ENCODE assay signal across 9 cellular contexts in genomic region chr16:22948603-22949368, GRCh38.
DNase-seq lines count a peak whose midpoint lies in the region; ATAC-seq, FAIRE-seq and TF ChIP-seq lines count a peak whose summit lies in the region.
"Had no signal": no experiment of that assay in that cellular context is flagged by ENCODE, and none has a peak within 500 bp of the region (broad histone marks: within the 10 kb centered on the region; RNA-seq: fewer than 3 reads in every experiment).

No MANE protein-coding gene starts in this region.

- H4K20me1 ChIP-seq in astrocyte (ENCODE audit: insufficient read depth, low read length): no peaks in the 10 kb centered on the region

- H3K79me2 ChIP-seq in astrocyte (ENCODE audit: insufficient read depth, low read length): no peaks in the 10 kb centered on the region

- H3K4me1 ChIP-seq in SJCRH30: no peaks in the 10 kb centered on the region
- no peaks in the 10 kb centered on the region for H3K4me1 ChIP-seq in astrocyte (ENCODE audit: insufficient read depth, low read length)
- no peaks in the 10 kb centered on the region for H3K4me1 ChIP-seq in skeletal muscle satellite cell (ENCODE audit: control insufficient read depth, insufficient read depth, low read length)

- peak; percentile 20 for FAIRE-seq in astrocyte (lab: Jason Lieb, UNC)

- H3K4me1 Mint-ChIP-seq in astrocyte (ENCODE audit: low read depth, unreplicated experiment): peaks cover 8% of the 10 kb centered on the region

- H3K9me3 ChIP-seq in SJCRH30 (replicated peaks) (no peaks in the 10 kb centered on the region), astrocyte (ENCODE audit: insufficient read depth, low read depth, low read length) (no peaks in the 10 kb centered on the region), skeletal muscle satellite cell (replicated peaks; ENCODE audit: low read length) (no peaks in the 10 kb centered on the region)

- ATAC-seq in HG02610 (IDR thresholded peaks at IDR 0.05; ENCODE audit: unreplicated experiment): no peak
- no peak for ATAC-seq in GM21786 (IDR thresholded peaks at IDR 0.05; ENCODE audit: unreplicated experiment)

- no peak overlapping the region for H2AFZ ChIP-seq in astrocyte (ENCODE audit: low read depth, low read length)

- H3K27ac ChIP-seq in SJCRH30 (no peak overlapping the region), astrocyte (ENCODE audit: low read depth, low read length) (no peak overlapping the region)

- H3K4me2 ChIP-seq in astrocyte (ENCODE audit: low read length) (peak overlapping the region; percentile 33), skeletal muscle satellite cell (ENCODE audit: low read length) (peak overlapping the region; percentile 9)

- H3K4me3 ChIP-seq in SJCRH30 (no peak overlapping the region), astrocyte (ENCODE audit: insufficient read depth, low read depth, low read length) (no peak overlapping the region), skeletal muscle satellite cell (ENCODE audit: low read length) (no peak overlapping the region)

- H3K27me3 ChIP-seq in SJCRH30: no peaks in the 10 kb centered on the region
- H3K27me3 ChIP-seq in astrocyte (ENCODE audit: insufficient read depth, low read length): peaks cover 4% of the 10 kb centered on the region
- H3K27me3 ChIP-seq in skeletal muscle satellite cell (ENCODE audit: control insufficient read depth, insufficient read depth, low read length): peaks cover 11% of the 10 kb centered on the region

- peak; percentile 55 for TF ChIP-seq CTCF in astrocyte (IDR thresholded peaks at IDR 0.05; ENCODE audit: insufficient read depth, low read depth, low read length)

- DNase-seq in DMS153 (lab: John Stamatoyannopoulos, UW) (peak; percentile 73), HS-5 (ENCODE audit: low read depth) (peak; percentile 22), SJCRH30 (peak; percentile 48 to 73), astrocyte (ENCODE audit: low read depth) (peak; percentile 10), iPS DF 4.7 (ENCODE audit: extremely low read depth, low spot score) (peak; percentile 84)

- H3K9me3 Mint-ChIP-seq in astrocyte (ENCODE audit: unreplicated experiment): no peaks in the 10 kb centered on the region
- H3K9me3 Mint-ChIP-seq: activated naive CD4-positive, alpha-beta T cell treated with anti-CD3 and anti-CD28 coated beads, Interleukin-2, amount 50 U/mL, for 24 hours had no signal

- H3K27me3 Mint-ChIP-seq in astrocyte (ENCODE audit: low read depth, unreplicated experiment): peaks cover 22% of the 10 kb centered on the region

- H3K36me3 ChIP-seq in SJCRH30 (no peaks in the 10 kb centered on the region), astrocyte (ENCODE audit: insufficient read depth, low read length) (no peaks in the 10 kb centered on the region), skeletal muscle satellite cell (ENCODE audit: insufficient read depth, low read length) (no peaks in the 10 kb centered on the region)

- H3K9ac ChIP-seq in astrocyte (ENCODE audit: low read length) (no peak overlapping the region), skeletal muscle satellite cell (ENCODE audit: low read depth, low read length) (no peak overlapping the region)

- H3K27ac Mint-ChIP-seq in astrocyte (ENCODE audit: unreplicated experiment): no peak overlapping the region
- H3K27ac Mint-ChIP-seq: activated naive CD4-positive, alpha-beta T cell treated with anti-CD3 and anti-CD28 coated beads, Interleukin-2, amount 50 U/mL, for 24 hours had no signal

- no peak overlapping the region for H3K4me3 Mint-ChIP-seq in astrocyte (ENCODE audit: unreplicated experiment)
- H3K4me3 Mint-ChIP-seq: activated naive CD4-positive, alpha-beta T cell treated with anti-CD3 and anti-CD28 coated beads, Interleukin-2, amount 50 U/mL, for 24 hours had no signal

- no peaks in the 10 kb centered on the region for H3K36me3 Mint-ChIP-seq in astrocyte (ENCODE audit: low read depth, unreplicated experiment)
- H3K36me3 Mint-ChIP-seq: activated naive CD4-positive, alpha-beta T cell treated with anti-CD3 and anti-CD28 coated beads, Interleukin-2, amount 50 U/mL, for 24 hours had no signal

Comparison
In these comparisons a context has a peak if more than half of its experiments do, and no peak if none do; other contexts are left out.
1. DNase-seq: peak in every context shown above with its lines; median percentile 84 in iPS DF 4.7; 73 in DMS153; 60 in SJCRH30; 22 in HS-5; 10 in astrocyte.